Comparison of ENCODE assay signal across 21 cellular contexts in genomic region chr22:40335358-40335757, GRCh38. TPM values are rescaled to one million over a fixed set of nuclear protein-coding genes. Genes with fewer than 3 reads are reported as not detected.
DNase-seq lines count a peak whose midpoint lies in the region; ATAC-seq and TF ChIP-seq lines count a peak whose summit lies in the region.
"Had no signal": no experiment of that assay in that cellular context is flagged by ENCODE, and none has a peak within 500 bp of the region (broad histone marks: within the 10 kb centered on the region; RNA-seq: fewer than 3 reads in every experiment).

No MANE protein-coding gene starts in this region.

- H3K79me2 ChIP-seq in OCI-LY7 (ENCODE audit: insufficient read depth, low read depth, low read length) = no peaks in the 10 kb centered on the region

- POLR2A ChIA-PET in activated CD8-positive, alpha-beta T cell treated with anti-CD3 and anti-CD28 coated beads, Interleukin-2, amount 10 ng/mL, durations not matched to agents 7 days and 5 days (lab: Charles Lee) = interaction anchor here (0.5 to 1.3 kb wide), 7 partner anchors 9 to 779 kb away, joined by 3 to 4 read pairs (median 3); no protein-coding TSS in a partner anchor
- POLR2A ChIA-PET in activated CD8-positive, alpha-beta T cell treated with anti-CD3 and anti-CD28 coated beads for 36 hours (lab: Charles Lee) = interaction anchor here (1.0 to 4.9 kb wide), 3 partner anchors 11 to 280 kb away, joined by 4 to 31 read pairs (median 5); partner anchors contain the start of gene ADSL
- POLR2A ChIA-PET in CD8-positive, alpha-beta T cell (lab: Charles Lee) = interaction anchor here (0.6 to 4.4 kb wide), 6 partner anchors 11 to 778 kb away, joined by 3 to 39 read pairs (median 4); partner anchors contain the start of gene ADSL
- POLR2A ChIA-PET in OCI-LY7 (lab: Charles Lee) = interaction anchor here (0.6 to 0.7 kb wide), 3 partner anchors 135 to 395 kb away, joined by 3 to 4 read pairs (median 4); no protein-coding TSS in a partner anchor
- POLR2A ChIA-PET in naive thymus-derived CD4-positive, alpha-beta T cell (lab: Charles Lee) = interaction anchor here (0.6 to 9.2 kb wide), 3 partner anchors 10 to 733 kb away, joined by 3 to 69 read pairs (median 62); partner anchors contain the start of gene ADSL

- H3K9me3 Mint-ChIP-seq in activated CD8-positive, alpha-beta T cell treated with anti-CD3 and anti-CD28 coated beads, Interleukin-2, amount 10 ng/mL, durations not matched to agents 7 days and 5 days (ENCODE audit: insufficient read depth) = no peaks in the 10 kb centered on the region
- no peaks in the 10 kb centered on the region for H3K9me3 Mint-ChIP-seq in activated CD8-positive, alpha-beta T cell treated with anti-CD3 and anti-CD28 coated beads for 36 hours
- H3K9me3 Mint-ChIP-seq in CD8-positive, alpha-beta T cell = no peaks in the 10 kb centered on the region
- H3K9me3 Mint-ChIP-seq in naive thymus-derived CD4-positive, alpha-beta T cell = peaks cover 0 to 8% (median 0%) of the 10 kb centered on the region in 11 donors
- H3K9me3 Mint-ChIP-seq: immature natural killer cell, neural progenitor cell had no signal

- H3K9me3 ChIP-seq in CD8-positive, alpha-beta T cell (ENCODE audit: low read length) = no peaks in the 10 kb centered on the region
- H3K9me3 ChIP-seq in OCI-LY7 (ENCODE audit: low read length) = no peaks in the 10 kb centered on the region
- H3K9me3 ChIP-seq in naive thymus-derived CD4-positive, alpha-beta T cell (ENCODE audit: control insufficient read depth in 2 of 3, low read length in 3 of 3) = no peaks in the 10 kb centered on the region
- H3K9me3 ChIP-seq: left ventricle myocardium inferior, prostate gland, thyroid gland had no signal

- H2AFZ ChIP-seq in OCI-LY7 (ENCODE audit: low read length) = no peak overlapping the region
- H2AFZ ChIP-seq: neural progenitor cell had no signal

- no peak for TF ChIP-seq CTCF in activated CD8-positive, alpha-beta T cell treated with anti-CD3 and anti-CD28 coated beads for 36 hours (IDR thresholded peaks at IDR 0.05)
- TF ChIP-seq CTCF in CD8-positive, alpha-beta T cell (IDR thresholded peaks at IDR 0.05) = no peak
- TF ChIP-seq CTCF in OCI-LY7 (conservative IDR thresholded peaks at IDR 0.05; ENCODE audit: low read length) = no peak

- H3K9me2 ChIP-seq in OCI-LY7 (ENCODE audit: insufficient read depth, low read length) = no peaks in the 10 kb centered on the region

- intact Hi-C loops in activated CD8-positive, alpha-beta T cell treated with anti-CD3 and anti-CD28 coated beads for 36 hours (cut with micrococcal nuclease) = no loop called here
- intact Hi-C loops in CD8-positive, alpha-beta T cell (cut with DNase I, micrococcal nuclease) = loop anchor here (1.0 kb wide), 2 partner anchors 10 to 11 kb away; partner anchors contain the start of gene ADSL (in 2 of the 2)
- intact Hi-C loops in OCI-LY7 (cut with micrococcal nuclease; ENCODE audit: unreplicated experiment) = no loop called here
- intact Hi-C loops in naive thymus-derived CD4-positive, alpha-beta T cell (cut with micrococcal nuclease) = loop anchor here in 1 of 2 donors (1.0 to 2.0 kb wide), 2 partner anchors 11 to 27 kb away; no protein-coding TSS in a partner anchor

- no TSS peak for BruUV-seq in OCI-LY7 (replicated peaks; lab: Mats Ljungman, UMichigan)

- no peaks in the 10 kb centered on the region for H3K36me3 ChIP-seq in CD8-positive, alpha-beta T cell (ENCODE audit: insufficient read depth, low read length)
- no peaks in the 10 kb centered on the region; the same call in 1 of the 2 replicates for H3K36me3 ChIP-seq in OCI-LY7 (ENCODE audit: insufficient read depth, low read length)
- no peaks in the 10 kb centered on the region for H3K36me3 ChIP-seq in naive thymus-derived CD4-positive, alpha-beta T cell (ENCODE audit: control insufficient read depth in 2 of 3, insufficient read depth in 3 of 3, low read length in 3 of 3)
- H3K36me3 ChIP-seq: neural progenitor cell, prostate gland had no signal

- peak overlapping the region; percentile 57 for H3K4me3 Mint-ChIP-seq in activated CD8-positive, alpha-beta T cell treated with anti-CD3 and anti-CD28 coated beads, Interleukin-2, amount 10 ng/mL, durations not matched to agents 7 days and 5 days
- H3K4me3 Mint-ChIP-seq in activated CD8-positive, alpha-beta T cell treated with anti-CD3 and anti-CD28 coated beads for 36 hours = no peak overlapping the region
- peak overlapping the region; percentile 6 for H3K4me3 Mint-ChIP-seq in CD8-positive, alpha-beta T cell
- H3K4me3 Mint-ChIP-seq in naive thymus-derived CD4-positive, alpha-beta T cell = peak overlapping the region in 7 of 10 donors; percentile 25 to 84 (median 67)
- H3K4me3 Mint-ChIP-seq: neural progenitor cell had no signal

- H3K4me2 ChIP-seq in OCI-LY7 (ENCODE audit: low read length) = 0 out of 2 replicates have a peak overlapping the region, but pooled peaks have one; percentile 30
- H3K4me2 ChIP-seq: neural progenitor cell had no signal

- no peaks in the 10 kb centered on the region for H3K27me3 ChIP-seq in CD8-positive, alpha-beta T cell (ENCODE audit: insufficient read depth, low read length)
- no peaks in the 10 kb centered on the region for H3K27me3 ChIP-seq in naive thymus-derived CD4-positive, alpha-beta T cell (ENCODE audit: control insufficient read depth in 2 of 2, insufficient read depth in 2 of 2, low read length in 2 of 2)
- H3K27me3 ChIP-seq: cardiac muscle cell, neural progenitor cell, thyroid gland had no signal

- CTCF ChIA-PET in activated CD8-positive, alpha-beta T cell treated with anti-CD3 and anti-CD28 coated beads, Interleukin-2, amount 10 ng/mL, durations not matched to agents 7 days and 5 days (lab: Charles Lee) = interaction anchor here (1.7 to 4.7 kb wide), 2 partner anchors 11 to 88 kb away, joined by 4 to 30 read pairs; partner anchors contain the start of gene ADSL
- CTCF ChIA-PET in activated CD8-positive, alpha-beta T cell treated with anti-CD3 and anti-CD28 coated beads for 36 hours (lab: Charles Lee) = interaction anchor here (1.4 kb wide), 2 partner anchors 13 to 30 kb away, joined by 3 to 4 read pairs; no protein-coding TSS in a partner anchor
- CTCF ChIA-PET in CD8-positive, alpha-beta T cell (lab: Charles Lee) = interaction anchor here (0.6 to 4.7 kb wide), 3 partner anchors 11 to 1468 kb away, joined by 3 to 36 read pairs (median 3); partner anchors contain the start of gene ADSL
- CTCF ChIA-PET in OCI-LY7 (lab: Charles Lee; ENCODE audit: unreplicated experiment) = no interaction called here
- CTCF ChIA-PET in naive thymus-derived CD4-positive, alpha-beta T cell (lab: Charles Lee) = interaction anchor here (0.6 kb wide), 1 partner anchor 13 kb away, joined by 3 read pairs; no protein-coding TSS in a partner anchor

- no peak overlapping the region for H3K27ac ChIP-seq in CD8-positive, alpha-beta T cell (ENCODE audit: low read depth, low read length)
- no peak overlapping the region for H3K27ac ChIP-seq in OCI-LY7 (ENCODE audit: low read depth, low read length, poor library complexity, severe bottlenecking)
- no peak overlapping the region for H3K27ac ChIP-seq in naive thymus-derived CD4-positive, alpha-beta T cell (ENCODE audit: low read depth, low read length)
- H3K27ac ChIP-seq: left ventricle myocardium inferior, neural progenitor cell, prostate gland, thyroid gland had no signal

- no peak for DNase-seq in activated CD8-positive, alpha-beta T cell treated with anti-CD3 and anti-CD28 coated beads, Interleukin-2, amount 10 ng/mL, durations not matched to agents 7 days and 5 days
- DNase-seq in activated CD8-positive, alpha-beta T cell treated with anti-CD3 and anti-CD28 coated beads for 36 hours = no peak
- no peak for DNase-seq in CD8-positive, alpha-beta T cell
- DNase-seq in OCI-LY7 (ENCODE audit: low spot score) = no peak
- no peak for DNase-seq in naive thymus-derived CD4-positive, alpha-beta T cell
- DNase-seq in cerebellar nuclear complex (lab: John Stamatoyannopoulos, UW) = no peak
- no peak for DNase-seq in SHP77 (lab: John Stamatoyannopoulos, UW)
- no peak for DNase-seq in AML-193 (lab: John Stamatoyannopoulos, UW)
- DNase-seq: activated effector memory CD4-positive, alpha-beta T cell treated with anti-CD3 and anti-CD28 coated beads, Interleukin-2, amount 50 U/mL, for 16 hours; DMS79; immature natural killer cell; left ventricle myocardium inferior; midbrain; NCI-H69; stimulated activated CD4-positive, alpha-beta T cell treated with anti-CD3 and anti-CD28 coated beads, Interleukin-1b, Interleukin-23, amount 100 ng/mL, for 48 hours; stimulated activated naive CD4-positive, alpha-beta T cell treated with Interleukin-2 at 50 U/mL for 16 hours; thyroid gland had no signal

- no peak overlapping the region for H3K4me3 ChIP-seq in CD8-positive, alpha-beta T cell (ENCODE audit: low read depth, low read length)
- no peak overlapping the region for H3K4me3 ChIP-seq in OCI-LY7 (ENCODE audit: low read depth, low read length, poor library complexity, severe bottlenecking)
- H3K4me3 ChIP-seq in naive thymus-derived CD4-positive, alpha-beta T cell (ENCODE audit: low read length) = no peak overlapping the region
- H3K4me3 ChIP-seq: cardiac muscle cell, left ventricle myocardium inferior, neural progenitor cell, prostate gland, thyroid gland had no signal

- H3K36me3 Mint-ChIP-seq in activated CD8-positive, alpha-beta T cell treated with anti-CD3 and anti-CD28 coated beads, Interleukin-2, amount 10 ng/mL, durations not matched to agents 7 days and 5 days (ENCODE audit: low read depth) = peaks cover 42% of the 10 kb centered on the region
- H3K36me3 Mint-ChIP-seq in activated CD8-positive, alpha-beta T cell treated with anti-CD3 and anti-CD28 coated beads for 36 hours (ENCODE audit: low read depth) = peaks cover 11% of the 10 kb centered on the region
- peaks cover 19% of the 10 kb centered on the region for H3K36me3 Mint-ChIP-seq in CD8-positive, alpha-beta T cell
- H3K36me3 Mint-ChIP-seq in naive thymus-derived CD4-positive, alpha-beta T cell = peaks cover 0 to 42% (median 7%) of the 10 kb centered on the region in 5 donors

- peaks cover 60% of the 10 kb centered on the region for H3K4me1 ChIP-seq in CD8-positive, alpha-beta T cell (ENCODE audit: insufficient read depth, low read length)
- peaks cover 26% of the 10 kb centered on the region for H3K4me1 ChIP-seq in OCI-LY7 (ENCODE audit: insufficient read depth, low read length, poor library complexity, severe bottlenecking)
- peaks cover 53 to 59% of the 10 kb centered on the region in 2 donors for H3K4me1 ChIP-seq in naive thymus-derived CD4-positive, alpha-beta T cell (ENCODE audit: control insufficient read depth in 2 of 2, insufficient read depth in 2 of 2, low read length in 2 of 2)
- H3K4me1 ChIP-seq: prostate gland had no signal

- H4K20me1 ChIP-seq in OCI-LY7 (ENCODE audit: insufficient read depth, low read length) = no peaks in the 10 kb centered on the region

- no peaks in the 10 kb centered on the region for H3K27me3 Mint-ChIP-seq in activated CD8-positive, alpha-beta T cell treated with anti-CD3 and anti-CD28 coated beads, Interleukin-2, amount 10 ng/mL, durations not matched to agents 7 days and 5 days (ENCODE audit: low read depth)
- no peaks in the 10 kb centered on the region for H3K27me3 Mint-ChIP-seq in activated CD8-positive, alpha-beta T cell treated with anti-CD3 and anti-CD28 coated beads for 36 hours
- no peaks in the 10 kb centered on the region for H3K27me3 Mint-ChIP-seq in CD8-positive, alpha-beta T cell (ENCODE audit: low read depth)
- no peaks in the 10 kb centered on the region for H3K27me3 Mint-ChIP-seq in naive thymus-derived CD4-positive, alpha-beta T cell

- peaks cover 72% of the 10 kb centered on the region for H3K4me1 Mint-ChIP-seq in activated CD8-positive, alpha-beta T cell treated with anti-CD3 and anti-CD28 coated beads, Interleukin-2, amount 10 ng/mL, durations not matched to agents 7 days and 5 days (ENCODE audit: low read depth)
- H3K4me1 Mint-ChIP-seq in activated CD8-positive, alpha-beta T cell treated with anti-CD3 and anti-CD28 coated beads for 36 hours (ENCODE audit: low read depth) = peaks cover 75% of the 10 kb centered on the region
- peaks cover 83% of the 10 kb centered on the region for H3K4me1 Mint-ChIP-seq in CD8-positive, alpha-beta T cell (ENCODE audit: low read depth)
- H3K4me1 Mint-ChIP-seq in naive thymus-derived CD4-positive, alpha-beta T cell = peaks cover 52 to 95% (median 83%) of the 10 kb centered on the region in 7 donors

- ATAC-seq in activated CD8-positive, alpha-beta T cell treated with anti-CD3 and anti-CD28 coated beads, Interleukin-2, amount 10 ng/mL, durations not matched to agents 7 days and 5 days = no peak
- ATAC-seq in activated CD8-positive, alpha-beta T cell treated with anti-CD3 and anti-CD28 coated beads for 36 hours = no peak
- ATAC-seq in CD8-positive, alpha-beta T cell = no peak
- ATAC-seq in naive thymus-derived CD4-positive, alpha-beta T cell = no peak
- ATAC-seq: Panc1 had no signal

- no peak overlapping the region for H3K27ac Mint-ChIP-seq in activated CD8-positive, alpha-beta T cell treated with anti-CD3 and anti-CD28 coated beads, Interleukin-2, amount 10 ng/mL, durations not matched to agents 7 days and 5 days
- no peak overlapping the region for H3K27ac Mint-ChIP-seq in activated CD8-positive, alpha-beta T cell treated with anti-CD3 and anti-CD28 coated beads for 36 hours
- H3K27ac Mint-ChIP-seq in CD8-positive, alpha-beta T cell = peak overlapping the region; percentile 92
- peak overlapping the region in 7 of 9 donors; percentile 64 to 99 (median 95) for H3K27ac Mint-ChIP-seq in naive thymus-derived CD4-positive, alpha-beta T cell
- H3K27ac Mint-ChIP-seq: neural progenitor cell had no signal

RNA-seq across cellular contexts. Expression of gene ADSL, which starts 10.9 kb away (rescaled TPM):
- total RNA-seq in activated CD8-positive, alpha-beta T cell treated with anti-CD3 and anti-CD28 coated beads, Interleukin-2, amount 10 ng/mL, durations not matched to agents 7 days and 5 days = 100 to 1,000 TPM; 109 to 118 TPM
- 100 to 1,000 TPM; 160 to 169 TPM for total RNA-seq in activated CD8-positive, alpha-beta T cell treated with anti-CD3 and anti-CD28 coated beads for 36 hours
- 10 to 100 TPM; 61.8 to 68.7 TPM for total RNA-seq in CD8-positive, alpha-beta T cell
- 117 and 141 TPM in 2 replicates for total RNA-seq in OCI-LY7 (2014; rRNA removed; shearing (Covaris generic))
- total RNA-seq in OCI-LY7 (2022) = 120 and 137 TPM in 2 replicates
- 100 to 1,000 TPM in 1 of 5 experiments, 10 to 100 TPM in 4; 54.4 to 127 (median 61.9) TPM for total RNA-seq in naive thymus-derived CD4-positive, alpha-beta T cell
- 100 to 1,000 TPM; 118 to 121 TPM for polyA plus RNA-seq in naive thymus-derived CD4-positive, alpha-beta T cell

RNA-seq across cellular contexts. Expression of gene SGSM3, which starts 35.0 kb away (rescaled TPM):
- total RNA-seq in activated CD8-positive, alpha-beta T cell treated with anti-CD3 and anti-CD28 coated beads, Interleukin-2, amount 10 ng/mL, durations not matched to agents 7 days and 5 days = 100 to 1,000 TPM; 105 TPM
- total RNA-seq in activated CD8-positive, alpha-beta T cell treated with anti-CD3 and anti-CD28 coated beads for 36 hours = 10 to 100 TPM; 60.2 to 64.3 TPM
- 10 to 100 TPM; 74.0 to 80.1 TPM for total RNA-seq in CD8-positive, alpha-beta T cell
- total RNA-seq in OCI-LY7 (2014; rRNA removed; shearing (Covaris generic)) = 168 and 197 TPM in 2 replicates
- 130 and 144 TPM in 2 replicates for total RNA-seq in OCI-LY7 (2022)
- total RNA-seq in naive thymus-derived CD4-positive, alpha-beta T cell = 100 to 1,000 TPM in 2 of 5 experiments, 10 to 100 TPM in 3; 75.2 to 114 (median 91.1) TPM
- polyA plus RNA-seq in naive thymus-derived CD4-positive, alpha-beta T cell = 10 to 100 TPM; 52.1 to 61.2 TPM

Comparison
In these comparisons a context has a peak if more than half of its experiments do, and no peak if none do; other contexts are left out.
1. H3K27ac Mint-ChIP-seq: peak in CD8-positive, alpha-beta T cell (single experiment) and naive thymus-derived CD4-positive, alpha-beta T cell (7 of 9); none in activated CD8-positive, alpha-beta T cell treated with anti-CD3 and anti-CD28 coated beads, Interleukin-2, amount 10 ng/mL, durations not matched to agents 7 days and 5 days (single experiment) and activated CD8-positive, alpha-beta T cell treated with anti-CD3 and anti-CD28 coated beads for 36 hours (single experiment).
2. intact Hi-C loops: an anchor here in CD8-positive, alpha-beta T cell (1.0 kb wide); none called in activated CD8-positive, alpha-beta T cell treated with anti-CD3 and anti-CD28 coated beads for 36 hours and OCI-LY7.